Comparison of ENCODE assay signal across 15 cellular contexts in genomic region chr17:45090711-45091110, GRCh38. TPM values are rescaled to one million over a fixed set of nuclear protein-coding genes. Genes with fewer than 3 reads are reported as not detected.
DNase-seq lines count a peak whose midpoint lies in the region; ATAC-seq and TF ChIP-seq lines count a peak whose summit lies in the region.
"Had no signal": no experiment of that assay in that cellular context is flagged by ENCODE, and none has a peak within 500 bp of the region (broad histone marks: within the 10 kb centered on the region; RNA-seq: fewer than 3 reads in every experiment).

No MANE protein-coding gene starts in this region.

- H3K4me1 ChIP-seq in adipocyte (ENCODE audit: control insufficient read depth, insufficient read depth, low read length) (peaks cover 70% of the 10 kb centered on the region), smooth muscle cell (ENCODE audit: low read depth) (peaks cover 6% of the 10 kb centered on the region)

- H4K20me1 ChIP-seq in smooth muscle cell (ENCODE audit: low read depth), result no peaks in the 10 kb centered on the region

- peaks cover 2% of the 10 kb centered on the region for H3K4me1 Mint-ChIP-seq in activated CD4-positive, alpha-beta T cell treated with anti-CD3 and anti-CD28 coated beads, Interleukin-2, amount 10 ng/mL, durations not matched to agents 24 days and 14 days

- peak overlapping the region; percentile 28 for H3K9ac ChIP-seq in adipocyte (ENCODE audit: low read length)
- H3K9ac ChIP-seq in smooth muscle cell (ENCODE audit: low read depth), result no peak overlapping the region

- H3K36me3 Mint-ChIP-seq in activated CD4-positive, alpha-beta T cell treated with anti-CD3 and anti-CD28 coated beads, Interleukin-2, amount 10 ng/mL, durations not matched to agents 24 days and 14 days (ENCODE audit: low read depth), result peaks cover 58% of the 10 kb centered on the region

- H3K27ac Mint-ChIP-seq in activated CD4-positive, alpha-beta T cell treated with anti-CD3 and anti-CD28 coated beads, Interleukin-2, amount 10 ng/mL, durations not matched to agents 24 days and 14 days, result no peak overlapping the region

- H3K9me3 ChIP-seq in adipocyte (ENCODE audit: control insufficient read depth, low read length) (no peaks in the 10 kb centered on the region), smooth muscle cell (replicated peaks; ENCODE audit: low read depth) (no peaks in the 10 kb centered on the region)

- no peak overlapping the region for H2AFZ ChIP-seq in smooth muscle cell (ENCODE audit: low read depth)

- no peaks in the 10 kb centered on the region for H3K9me3 Mint-ChIP-seq in activated CD4-positive, alpha-beta T cell treated with anti-CD3 and anti-CD28 coated beads, Interleukin-2, amount 10 ng/mL, durations not matched to agents 24 days and 14 days
- H3K9me3 Mint-ChIP-seq: activated T-cell treated with anti-CD3 and anti-CD28 coated beads, Interleukin-2, amount 50 U/mL, for 24 hours had no signal

- DNase-seq in GM03348 (ENCODE audit: low spot score) (peak; percentile 5), adipocyte (ENCODE audit: low read depth) (no peak), iPS DF 19.7 (ENCODE audit: low read depth, low spot score) (peak; percentile 38), smooth muscle cell (lab: John Stamatoyannopoulos, UW; ENCODE audit: unreplicated experiment) (no peak), Right ventricle myocardium superior (no peak), lower leg skin (ENCODE audit: low spot score in 2 of 2) (no peak), NCI-H2196 (lab: John Stamatoyannopoulos, UW; ENCODE audit: unreplicated experiment) (no peak)
- DNase-seq in activated CD4-positive, alpha-beta T cell treated with anti-CD3 and anti-CD28 coated beads, Interleukin-2, amount 10 ng/mL, durations not matched to agents 24 days and 14 days, result no peak
- DNase-seq: activated T-cell treated with anti-CD3 and anti-CD28 coated beads, Interleukin-2, amount 50 U/mL, for 24 hours; amniotic stem cell; dorsolateral prefrontal cortex; islet precursor cell; NCI-H526 treated with DMSO at 0.1 percent for 48 hours had no signal

- H3K27me3 ChIP-seq in adipocyte (replicated peaks; ENCODE audit: control insufficient read depth, insufficient read depth, low read length) (no peaks in the 10 kb centered on the region), smooth muscle cell (ENCODE audit: low read depth) (no peaks in the 10 kb centered on the region)
- H3K27me3 ChIP-seq: dorsolateral prefrontal cortex had no signal

- WGBS in smooth muscle cell (ENCODE audit: low lambda C conversion rate), result 98% methylated on average over 3 of the region's 3 CpGs
- WGBS in lower leg skin, 2 donors, result 85 to 86% methylated on average over 3 of the region's 3 CpGs

- intact Hi-C loops in Right ventricle myocardium superior (cut with DNase I), result loop anchor here (10.0 kb wide), 1 partner anchor 176 kb away; the partner anchor contains the start of gene GFAP
- intact Hi-C loops in activated CD4-positive, alpha-beta T cell treated with anti-CD3 and anti-CD28 coated beads, Interleukin-2, amount 10 ng/mL, durations not matched to agents 24 days and 14 days (cut with micrococcal nuclease), result no loop called here
- intact Hi-C loops in lower leg skin (cut with DNase I; ENCODE audit: low total_unique reads), result loop anchor here (5.0 to 10.0 kb wide), 2 partner anchors 66 to 1758 kb away; no protein-coding TSS in a partner anchor

- H3K4me3 Mint-ChIP-seq in activated CD4-positive, alpha-beta T cell treated with anti-CD3 and anti-CD28 coated beads, Interleukin-2, amount 10 ng/mL, durations not matched to agents 24 days and 14 days, result no peak overlapping the region
- H3K4me3 Mint-ChIP-seq: activated T-cell treated with anti-CD3 and anti-CD28 coated beads, Interleukin-2, amount 50 U/mL, for 24 hours had no signal

- no peak for ATAC-seq in Right ventricle myocardium superior (ENCODE audit: poor library complexity)
- ATAC-seq: Panc1 had no signal

- peaks cover 23% of the 10 kb centered on the region for H3F3A ChIP-seq in smooth muscle cell (ENCODE audit: low read depth)

- TF ChIP-seq CTCF in smooth muscle cell (IDR thresholded peaks at IDR 0.05; ENCODE audit: borderline replicate concordance, insufficient read depth, poor library complexity, severe bottlenecking), result no peak
- no peak for TF ChIP-seq CTCF in lower leg skin (IDR thresholded peaks at IDR 0.05)

- peak overlapping the region; percentile 31 for H3K27ac ChIP-seq in smooth muscle cell (ENCODE audit: low read depth)
- H3K27ac ChIP-seq: C4-2B had no signal

- H3K36me3 ChIP-seq in adipocyte (ENCODE audit: control insufficient read depth, insufficient read depth, low read length, severe bottlenecking) (peaks cover 78% of the 10 kb centered on the region), smooth muscle cell (ENCODE audit: low read depth) (peaks cover 12% of the 10 kb centered on the region)

- H3K79me2 ChIP-seq in smooth muscle cell (ENCODE audit: low read depth), result no peaks in the 10 kb centered on the region

- H3K4me2 ChIP-seq in smooth muscle cell, result no peak overlapping the region

- H3K27me3 Mint-ChIP-seq in activated CD4-positive, alpha-beta T cell treated with anti-CD3 and anti-CD28 coated beads, Interleukin-2, amount 10 ng/mL, durations not matched to agents 24 days and 14 days, result no peaks in the 10 kb centered on the region
- H3K27me3 Mint-ChIP-seq: activated T-cell treated with anti-CD3 and anti-CD28 coated beads, Interleukin-2, amount 50 U/mL, for 24 hours had no signal

- H3K4me3 ChIP-seq in adipocyte (ENCODE audit: low read length), result no peak overlapping the region
- H3K4me3 ChIP-seq in smooth muscle cell, result no peak overlapping the region
- H3K4me3 ChIP-seq in lower leg skin (ENCODE audit: low read depth, poor library complexity, severe bottlenecking), result no peak overlapping the region
- H3K4me3 ChIP-seq: dorsolateral prefrontal cortex had no signal

- no peak for TF ChIP-seq POLR2A in lower leg skin (IDR thresholded peaks at IDR 0.05)

RNA-seq across cellular contexts. Expression of gene NMT1, which starts 29.6 kb away (rescaled TPM):
- total RNA-seq in smooth muscle cell (78.7 and 87.6 TPM in 2 replicates), Right ventricle myocardium superior (84.5 TPM), lower leg skin (100 to 1,000 TPM in 1 of 4 donors, 10 to 100 TPM in 3; 37.3 to 101 (median 60.3) TPM)
- polyA plus RNA-seq in smooth muscle cell, result 105 and 148 TPM in 2 replicates
- total RNA-seq in activated CD4-positive, alpha-beta T cell treated with anti-CD3 and anti-CD28 coated beads, Interleukin-2, amount 10 ng/mL, durations not matched to agents 24 days and 14 days, result 176 and 182 TPM in 2 replicates

RNA-seq across cellular contexts. Expression of gene DCAKD, which starts 39.3 kb away (rescaled TPM):
- total RNA-seq in smooth muscle cell (24.3 and 42.3 TPM in 2 replicates), Right ventricle myocardium superior (25.3 TPM), lower leg skin (10 to 100 TPM; 47.9 to 70.2 (median 61.0) TPM)
- polyA plus RNA-seq in smooth muscle cell, result 25.7 and 28.4 TPM in 2 replicates
- total RNA-seq in activated CD4-positive, alpha-beta T cell treated with anti-CD3 and anti-CD28 coated beads, Interleukin-2, amount 10 ng/mL, durations not matched to agents 24 days and 14 days, result 24.6 and 25.4 TPM in 2 replicates

RNA-seq across cellular contexts. Expression of gene PLCD3, which starts 41.6 kb away (rescaled TPM):
- total RNA-seq in smooth muscle cell (24.0 and 43.3 TPM in 2 replicates), Right ventricle myocardium superior (201 TPM), lower leg skin (100 to 1,000 TPM in 3 of 4 donors, 10 to 100 TPM in 1; 65.7 to 180 (median 105) TPM)
- polyA plus RNA-seq in smooth muscle cell, result 33.4 and 33.7 TPM in 2 replicates
- 4.9 and 5.8 TPM in 2 replicates for total RNA-seq in activated CD4-positive, alpha-beta T cell treated with anti-CD3 and anti-CD28 coated beads, Interleukin-2, amount 10 ng/mL, durations not matched to agents 24 days and 14 days

RNA-seq across cellular contexts. Expression of gene ACBD4, which starts 44.8 kb away (rescaled TPM):
- total RNA-seq in smooth muscle cell, result 0.49 and 4.6 TPM in 2 replicates
- 5.0 and 5.9 TPM in 2 replicates for polyA plus RNA-seq in smooth muscle cell
- 8.0 TPM for total RNA-seq in Right ventricle myocardium superior
- 13.5 and 14.7 TPM in 2 replicates for total RNA-seq in activated CD4-positive, alpha-beta T cell treated with anti-CD3 and anti-CD28 coated beads, Interleukin-2, amount 10 ng/mL, durations not matched to agents 24 days and 14 days
- total RNA-seq in lower leg skin, result 10 to 100 TPM in 2 of 4 donors, 1 to 10 TPM in 2; 8.2 to 14.9 (median 10.1) TPM

RNA-seq across cellular contexts. Expression of gene HEXIM1, which starts 57.6 kb away (rescaled TPM):
- total RNA-seq in smooth muscle cell (9.3 and 13.7 TPM in 2 replicates), Right ventricle myocardium superior (31.2 TPM), lower leg skin (10 to 100 TPM; 20.9 to 32.7 (median 25.0) TPM)
- 9.4 TPM in 2 replicates for polyA plus RNA-seq in smooth muscle cell
- 47.3 and 48.0 TPM in 2 replicates for total RNA-seq in activated CD4-positive, alpha-beta T cell treated with anti-CD3 and anti-CD28 coated beads, Interleukin-2, amount 10 ng/mL, durations not matched to agents 24 days and 14 days

Comparison
In these comparisons a context has a peak if more than half of its experiments do, and no peak if none do; other contexts are left out.
1. DNase-seq: peak in GM03348 (single experiment) and iPS DF 19.7 (single experiment); none in adipocyte (single experiment), smooth muscle cell (single experiment), Right ventricle myocardium superior (single experiment), activated CD4-positive, alpha-beta T cell treated with anti-CD3 and anti-CD28 coated beads, Interleukin-2, amount 10 ng/mL, durations not matched to agents 24 days and 14 days (single experiment), lower leg skin (0 of 2) and NCI-H2196 (single experiment).